18 cellular contexts compared by ENCODE assay signal in genomic region chr2:28765316-28765715, GRCh38. TPM values are rescaled to one million over a fixed set of nuclear protein-coding genes. Genes with fewer than 3 reads are reported as not detected.
DNase-seq lines count a peak whose midpoint lies in the region; TF ChIP-seq lines count a peak whose summit lies in the region.
"Had no signal": no experiment of that assay in that cellular context is flagged by ENCODE, and none has a peak within 500 bp of the region (broad histone marks: within the 10 kb centered on the region; RNA-seq: fewer than 3 reads in every experiment).

No MANE protein-coding gene starts in this region.

- no peak overlapping the region for H3K4me3 Mint-ChIP-seq in activated naive CD8-positive, alpha-beta T cell treated with anti-CD3 and anti-CD28 coated beads for 36 hours
- H3K4me3 Mint-ChIP-seq in mesothelial cell of epicardium = no peak overlapping the region
- no peak overlapping the region for H3K4me3 Mint-ChIP-seq in activated CD4-positive, alpha-beta memory T cell treated with anti-CD3 and anti-CD28 coated beads for 36 hours
- H3K4me3 Mint-ChIP-seq: activated CD4-positive, alpha-beta T cell treated with anti-CD3 and anti-CD28 coated beads, Interleukin-2, amount 10 ng/mL, durations not matched to agents 7 days and 5 days; activated naive CD8-positive, alpha-beta T cell treated with anti-CD3 and anti-CD28 coated beads, Interleukin-2, amount 10 ng/mL, durations not matched to agents 7 days and 5 days; stimulated activated effector memory CD8-positive, alpha-beta T cell treated with anti-CD3 and anti-CD28 coated beads, Interleukin-12 subunit alpha, Interleukin-12 subunit beta, amount 100 ng/mL, for 72 hours had no signal

- H3K4me1 Mint-ChIP-seq in activated naive CD8-positive, alpha-beta T cell treated with anti-CD3 and anti-CD28 coated beads for 36 hours = peaks cover 74% of the 10 kb centered on the region
- H3K4me1 Mint-ChIP-seq in mesothelial cell of epicardium = peaks cover 31% of the 10 kb centered on the region
- H3K4me1 Mint-ChIP-seq in activated CD4-positive, alpha-beta memory T cell treated with anti-CD3 and anti-CD28 coated beads for 36 hours (ENCODE audit: low read depth) = peaks cover 83% of the 10 kb centered on the region

- H3K4me3 ChIP-seq in AG04449 (ENCODE audit: low read depth, low read length) = no peak overlapping the region
- H3K4me3 ChIP-seq: GM12878, testis had no signal

- no peaks in the 10 kb centered on the region for H3K27me3 Mint-ChIP-seq in activated naive CD8-positive, alpha-beta T cell treated with anti-CD3 and anti-CD28 coated beads for 36 hours
- H3K27me3 Mint-ChIP-seq in mesothelial cell of epicardium (ENCODE audit: low read depth) = no peaks in the 10 kb centered on the region
- H3K27me3 Mint-ChIP-seq in activated CD4-positive, alpha-beta memory T cell treated with anti-CD3 and anti-CD28 coated beads for 36 hours = no peaks in the 10 kb centered on the region
- H3K27me3 Mint-ChIP-seq: activated CD4-positive, alpha-beta T cell treated with anti-CD3 and anti-CD28 coated beads, Interleukin-2, amount 10 ng/mL, durations not matched to agents 7 days and 5 days; activated naive CD8-positive, alpha-beta T cell treated with anti-CD3 and anti-CD28 coated beads, Interleukin-2, amount 10 ng/mL, durations not matched to agents 7 days and 5 days had no signal

- peak overlapping the region; percentile 14 for H3K27ac Mint-ChIP-seq in activated naive CD8-positive, alpha-beta T cell treated with anti-CD3 and anti-CD28 coated beads for 36 hours
- peak overlapping the region; percentile 11 for H3K27ac Mint-ChIP-seq in mesothelial cell of epicardium
- no peak overlapping the region for H3K27ac Mint-ChIP-seq in activated CD4-positive, alpha-beta memory T cell treated with anti-CD3 and anti-CD28 coated beads for 36 hours
- H3K27ac Mint-ChIP-seq: activated CD4-positive, alpha-beta T cell treated with anti-CD3 and anti-CD28 coated beads, Interleukin-2, amount 10 ng/mL, durations not matched to agents 7 days and 5 days; activated naive CD8-positive, alpha-beta T cell treated with anti-CD3 and anti-CD28 coated beads, Interleukin-2, amount 10 ng/mL, durations not matched to agents 7 days and 5 days had no signal

- no peak for TF ChIP-seq CTCF in AG04449 (IDR thresholded peaks at IDR 0.05; ENCODE audit: insufficient read depth, low read length, missing control alignments)
- no peak for TF ChIP-seq CTCF in mesothelial cell of epicardium (IDR thresholded peaks at IDR 0.05; ENCODE audit: unreplicated experiment)

- H3K9me3 Mint-ChIP-seq in activated naive CD8-positive, alpha-beta T cell treated with anti-CD3 and anti-CD28 coated beads for 36 hours = peaks cover 5% of the 10 kb centered on the region
- peaks cover 16% of the 10 kb centered on the region for H3K9me3 Mint-ChIP-seq in mesothelial cell of epicardium
- H3K9me3 Mint-ChIP-seq in activated CD4-positive, alpha-beta memory T cell treated with anti-CD3 and anti-CD28 coated beads for 36 hours = no peaks in the 10 kb centered on the region
- H3K9me3 Mint-ChIP-seq: activated CD4-positive, alpha-beta T cell treated with anti-CD3 and anti-CD28 coated beads, Interleukin-2, amount 10 ng/mL, durations not matched to agents 7 days and 5 days; activated naive CD8-positive, alpha-beta T cell treated with anti-CD3 and anti-CD28 coated beads, Interleukin-2, amount 10 ng/mL, durations not matched to agents 7 days and 5 days; stimulated activated effector memory CD8-positive, alpha-beta T cell treated with anti-CD3 and anti-CD28 coated beads, Interleukin-12 subunit alpha, Interleukin-12 subunit beta, amount 100 ng/mL, for 72 hours had no signal

- intact Hi-C loops in activated CD4-positive, alpha-beta memory T cell treated with anti-CD3 and anti-CD28 coated beads for 36 hours (cut with micrococcal nuclease) = no loop called here

- CTCF ChIA-PET in AG04449 (lab: Yijun Ruan, JAX) = interaction anchor here (0.7 to 4.1 kb wide), 3 partner anchors 9 to 171 kb away, joined by 3 to 21 read pairs (median 3); no protein-coding TSS in a partner anchor
- CTCF ChIA-PET in activated CD4-positive, alpha-beta memory T cell treated with anti-CD3 and anti-CD28 coated beads for 36 hours (lab: Charles Lee) = interaction anchor here (1.2 to 1.8 kb wide), 2 partner anchors 171 to 198 kb away, joined by 3 to 7 read pairs; no protein-coding TSS in a partner anchor

- DNase-seq in AG04449 (ENCODE audit: low read depth, low spot score) (peak; percentile 59), ELR (ENCODE audit: low read depth) (peak; percentile 54), mesothelial cell of epicardium (ENCODE audit: low spot score in 2 of 2, unreplicated experiment in 2 of 2) (no peak), COLO829 (ENCODE audit: low spot score) (no peak), NCI-H1694 (lab: John Stamatoyannopoulos, UW) (no peak)
- DNase-seq in activated naive CD8-positive, alpha-beta T cell treated with anti-CD3 and anti-CD28 coated beads for 36 hours = no peak
- no peak for DNase-seq in activated CD4-positive, alpha-beta T cell treated with anti-CD3 and anti-CD28 coated beads, Interleukin-2, amount 50 U/mL, for 4 hours
- DNase-seq in activated CD4-positive, alpha-beta memory T cell treated with anti-CD3 and anti-CD28 coated beads for 36 hours = no peak
- DNase-seq: activated CD4-positive, alpha-beta T cell treated with anti-CD3 and anti-CD28 coated beads, Interleukin-2, amount 10 ng/mL, durations not matched to agents 7 days and 5 days; activated naive CD8-positive, alpha-beta T cell treated with anti-CD3 and anti-CD28 coated beads, Interleukin-2, amount 10 ng/mL, durations not matched to agents 7 days and 5 days; H7; NCI-H1092 treated with DMSO at 0.1 percent for 48 hours; NCI-H526 treated with DMSO at 0.1 percent for 48 hours; testis had no signal

- H3K36me3 Mint-ChIP-seq in activated naive CD8-positive, alpha-beta T cell treated with anti-CD3 and anti-CD28 coated beads for 36 hours = peaks cover 39% of the 10 kb centered on the region
- H3K36me3 Mint-ChIP-seq in mesothelial cell of epicardium = peaks cover 19% of the 10 kb centered on the region
- peaks cover 14% of the 10 kb centered on the region for H3K36me3 Mint-ChIP-seq in activated CD4-positive, alpha-beta memory T cell treated with anti-CD3 and anti-CD28 coated beads for 36 hours

- POLR2A ChIA-PET in AG04449 (lab: Yijun Ruan, JAX) = no interaction called here
- POLR2A ChIA-PET in activated CD4-positive, alpha-beta memory T cell treated with anti-CD3 and anti-CD28 coated beads for 36 hours (lab: Charles Lee) = no interaction called here

RNA-seq across cellular contexts. Expression of gene PPP1CB, which starts 13.7 kb away (rescaled TPM):
- 100 to 1,000 TPM; 229 to 232 TPM for total RNA-seq in activated naive CD8-positive, alpha-beta T cell treated with anti-CD3 and anti-CD28 coated beads for 36 hours
- total RNA-seq in mesothelial cell of epicardium = 158 to 161 TPM (median 160 TPM) in 3 replicates
- total RNA-seq in activated CD4-positive, alpha-beta memory T cell treated with anti-CD3 and anti-CD28 coated beads for 36 hours = 100 to 1,000 TPM; 238 to 256 TPM

RNA-seq across cellular contexts. Expression of gene SPDYA, which starts 45.3 kb away (rescaled TPM):
- total RNA-seq in activated naive CD8-positive, alpha-beta T cell treated with anti-CD3 and anti-CD28 coated beads for 36 hours = under 1 TPM; 0.40 to 0.85 TPM
- 1.3 to 2.0 TPM (median 1.7 TPM) in 3 replicates for total RNA-seq in mesothelial cell of epicardium
- total RNA-seq in activated CD4-positive, alpha-beta memory T cell treated with anti-CD3 and anti-CD28 coated beads for 36 hours = 1 to 10 TPM in 1 of 2 experiments, under 1 TPM in 1; 0.92 to 1.1 TPM
- total RNA-seq: epithelial cell of proximal tubule, glomerular endothelial cell had no signal

Comparison
In these comparisons a context has a peak if more than half of its experiments do, and no peak if none do; other contexts are left out.
1. DNase-seq: peak in AG04449 (single experiment) and ELR (single experiment); none in activated naive CD8-positive, alpha-beta T cell treated with anti-CD3 and anti-CD28 coated beads for 36 hours (single experiment), mesothelial cell of epicardium (0 of 2), COLO829 (single experiment), activated CD4-positive, alpha-beta T cell treated with anti-CD3 and anti-CD28 coated beads, Interleukin-2, amount 50 U/mL, for 4 hours (0 of 2), activated CD4-positive, alpha-beta memory T cell treated with anti-CD3 and anti-CD28 coated beads for 36 hours (single experiment) and NCI-H1694 (single experiment).